In genomic region chr1:168245042-168245441, GRCh38 we compare ENCODE assay signal across 18 cellular contexts.
"Had no signal": no experiment of that assay in that cellular context is flagged by ENCODE, and none has a peak within 500 bp of the region (broad histone marks: within the 10 kb centered on the region; RNA-seq: fewer than 3 reads in every experiment).

No MANE protein-coding gene starts in this region.

- H3K4me3 Mint-ChIP-seq: activated CD4-positive, alpha-beta memory T cell treated with anti-CD3 and anti-CD28 coated beads for 36 hours; activated naive CD4-positive, alpha-beta T cell treated with anti-CD3 and anti-CD28 coated beads, Interleukin-2, amount 50 U/mL, for 24 hours; activated T-cell treated with anti-CD3 and anti-CD28 coated beads, Interleukin-2, amount 50 U/mL, for 4 hours; memory B cell; neural crest cell had no signal

- H3K9me3 ChIP-seq: gastroesophageal sphincter, heart left ventricle, left lung, tibial artery had no signal

- H3K9me3 Mint-ChIP-seq: activated CD4-positive, alpha-beta memory T cell treated with anti-CD3 and anti-CD28 coated beads for 36 hours; activated naive CD4-positive, alpha-beta T cell treated with anti-CD3 and anti-CD28 coated beads, Interleukin-2, amount 50 U/mL, for 24 hours; activated T-cell treated with anti-CD3 and anti-CD28 coated beads, Interleukin-2, amount 50 U/mL, for 4 hours; memory B cell; neural crest cell had no signal

- ATAC-seq: activated T-cell treated with anti-CD3 and anti-CD28 coated beads, Interleukin-2, amount 50 U/mL, for 4 hours; esophagus mucosa; gastroesophageal sphincter; heart left ventricle; left lung had no signal

- DNase-seq: activated CD4-positive, alpha-beta memory T cell treated with anti-CD3 and anti-CD28 coated beads for 36 hours; activated effector memory CD4-positive, alpha-beta T cell treated with Interleukin-2 at 50 U/mL for 16 hours; activated T-cell treated with anti-CD3 and anti-CD28 coated beads, Interleukin-2, amount 50 U/mL, for 4 hours; cerebellar nuclear complex; cortex of kidney; heart left ventricle; left lung; stimulated activated CD4-positive, alpha-beta T cell treated with anti-CD3 and anti-CD28 coated beads, Interleukin-12 subunit alpha, Interleukin-12 subunit beta, amount 100 ng/mL, for 4 hours; stimulated activated CD4-positive, alpha-beta T cell treated with anti-CD3 and anti-CD28 coated beads, Interleukin-1b, Interleukin-23, amount 100 ng/mL, for 48 hours; stimulated activated CD8-positive, alpha-beta memory T cell treated with anti-CD3 and anti-CD28 coated beads, Interleukin-4, amount 100 ng/mL, for 48 hours; stimulated activated naive CD4-positive, alpha-beta T cell; tibial artery had no signal

- H3K27me3 Mint-ChIP-seq: activated CD4-positive, alpha-beta memory T cell treated with anti-CD3 and anti-CD28 coated beads for 36 hours; activated naive CD4-positive, alpha-beta T cell treated with anti-CD3 and anti-CD28 coated beads, Interleukin-2, amount 50 U/mL, for 24 hours; memory B cell; progenitor cell of endocrine pancreas had no signal

- H3K4me3 ChIP-seq: gastroesophageal sphincter, heart left ventricle, left lung, tibial artery had no signal

- H3K27me3 ChIP-seq: gastroesophageal sphincter, heart left ventricle, left lung, tibial artery had no signal

- H3K27ac Mint-ChIP-seq: activated CD4-positive, alpha-beta memory T cell treated with anti-CD3 and anti-CD28 coated beads for 36 hours; activated naive CD4-positive, alpha-beta T cell treated with anti-CD3 and anti-CD28 coated beads, Interleukin-2, amount 50 U/mL, for 24 hours; progenitor cell of endocrine pancreas had no signal
